Comparison of ENCODE assay signal across 22 cellular contexts in genomic region chr15:56736881-56737707, GRCh38. TPM values are rescaled to one million over a fixed set of nuclear protein-coding genes. Genes with fewer than 3 reads are reported as not detected.
DNase-seq lines count a peak whose midpoint lies in the region; ATAC-seq, FAIRE-seq and TF ChIP-seq lines count a peak whose summit lies in the region.
"Had no signal": no experiment of that assay in that cellular context is flagged by ENCODE, and none has a peak within 500 bp of the region (broad histone marks: within the 10 kb centered on the region; RNA-seq: fewer than 3 reads in every experiment).

No MANE protein-coding gene starts in this region.

- TF ChIP-seq EP300 in K562 (IDR thresholded peaks at IDR 0.05; ENCODE audit: low read length) = peak; percentile 76

- no peak for ATAC-seq in left ventricle myocardium superior
- no peak for ATAC-seq in K562
- no peak for ATAC-seq in HG03565 (IDR thresholded peaks at IDR 0.05; ENCODE audit: unreplicated experiment)
- ATAC-seq: activated T-cell treated with anti-CD3 and anti-CD28 coated beads, Interleukin-2, amount 50 U/mL, for 4 hours; pancreas had no signal

- no peak overlapping the region for H3K27ac Mint-ChIP-seq in immature natural killer cell
- H3K27ac Mint-ChIP-seq: activated CD4-positive, alpha-beta memory T cell treated with anti-CD3 and anti-CD28 coated beads for 36 hours had no signal

- CTCF ChIA-PET in K562 (lab: Yijun Ruan, JAX; ENCODE audit: low intra/inter-chr PET ratio) = no interaction called here

- H3K9me3 ChIP-seq in left ventricle myocardium inferior (replicated peaks) = peaks cover 16% of the 10 kb centered on the region
- no peaks in the 10 kb centered on the region for H3K9me3 ChIP-seq in K562 (replicated peaks; ENCODE audit: control insufficient read depth, insufficient read depth, low read depth, low read length)
- H3K9me3 ChIP-seq in mesenchymal stem cell (ENCODE audit: control insufficient read depth, low read length) = no peaks in the 10 kb centered on the region
- H3K9me3 ChIP-seq in MG63 = peaks cover 3% of the 10 kb centered on the region; the same call in 1 of the 2 replicates
- H3K9me3 ChIP-seq: pancreas had no signal

- H4K20me1 ChIP-seq in K562 (replicated peaks; ENCODE audit: control insufficient read depth, insufficient read depth, low read length) = no peaks in the 10 kb centered on the region

- no peaks in the 10 kb centered on the region for H3K36me3 Mint-ChIP-seq in immature natural killer cell

- no peak overlapping the region for H2AK5ac ChIP-seq in mesenchymal stem cell (ENCODE audit: low read length, severe bottlenecking)

- FAIRE-seq in K562 (lab: Jason Lieb, UNC) = peak; percentile 77
- FAIRE-seq: pancreas, small intestine had no signal

- no peak overlapping the region for H3K23ac ChIP-seq in mesenchymal stem cell (ENCODE audit: low read length in 2 of 2)

- H3K79me2 ChIP-seq in K562 (ENCODE audit: control insufficient read depth, insufficient read depth, low read length) = peaks cover 9% of the 10 kb centered on the region

- H3K27me3 Mint-ChIP-seq in immature natural killer cell (ENCODE audit: low read depth in 3 of 3) = peaks cover 1 to 4% (median 2%) of the 10 kb centered on the region in 3 donors
- H3K27me3 Mint-ChIP-seq: activated CD4-positive, alpha-beta memory T cell treated with anti-CD3 and anti-CD28 coated beads for 36 hours had no signal

- peak in 1 of 2 experiments; percentile 16; a peak in 2 of 4 replicates for TF ChIP-seq RAD21 in K562 (CRISPR knock-in tag; conservative IDR thresholded peaks at IDR 0.05 in 1 of 2, IDR thresholded peaks at IDR 0.05 in 1 of 2)

- no peak overlapping the region for H3K4ac ChIP-seq in mesenchymal stem cell (ENCODE audit: low read depth in 1 of 2, low read length in 2 of 2)

- H3K4me1 ChIP-seq in left ventricle myocardium inferior (peaks cover 19% of the 10 kb centered on the region), K562 (replicated peaks in 1 of 2; ENCODE audit: control insufficient read depth in 2 of 2, insufficient read depth in 2 of 2, low read length in 2 of 2) (peaks cover 14 to 49% of the 10 kb centered on the region in 2 experiments), mesenchymal stem cell (ENCODE audit: control insufficient read depth, insufficient read depth, low read depth, low read length) (peaks cover 4% of the 10 kb centered on the region), urinary bladder (ENCODE audit: insufficient read depth) (no peaks in the 10 kb centered on the region)
- H3K4me1 ChIP-seq: foreskin keratinocyte had no signal

- H3K36me3 ChIP-seq in left ventricle myocardium inferior (no peaks in the 10 kb centered on the region), K562 (ENCODE audit: control insufficient read depth, insufficient read depth, low read length) (no peaks in the 10 kb centered on the region), mesenchymal stem cell (ENCODE audit: control insufficient read depth in 1 of 2, insufficient read depth in 2 of 2, low read depth in 1 of 2, low read length in 2 of 2) (no peaks in the 10 kb centered on the region), urinary bladder (ENCODE audit: insufficient read depth) (no peaks in the 10 kb centered on the region), MG63 (no peaks in the 10 kb centered on the region)
- H3K36me3 ChIP-seq: pancreas, WERI-Rb-1 had no signal

- no peak overlapping the region for H3K14ac ChIP-seq in mesenchymal stem cell (ENCODE audit: low read length in 2 of 2)

- intact Hi-C loops in left ventricle myocardium inferior (cut with micrococcal nuclease) (no loop called here), left ventricle myocardium superior (cut with micrococcal nuclease) (no loop called here), K562 (cut with micrococcal nuclease) (loop anchor here (2.0 to 10.0 kb wide), 3 partner anchors 46 to 128 kb away; no protein-coding TSS in a partner anchor)

- H4K91ac ChIP-seq in mesenchymal stem cell (ENCODE audit: low read length) = no peak overlapping the region

- in situ Hi-C loops in K562 (cut with MboI) = no loop called here

- peak overlapping the region; percentile 59 for H3K4me2 ChIP-seq in K562 (ENCODE audit: insufficient read depth, low read length)
- H3K4me2 ChIP-seq in mesenchymal stem cell (ENCODE audit: low read length, poor library complexity, severe bottlenecking) = no peak overlapping the region

- no peak overlapping the region for H2BK12ac ChIP-seq in mesenchymal stem cell (ENCODE audit: low read length in 2 of 2)

- no TSS peak for BruUV-seq in K562 (replicated peaks; lab: Mats Ljungman, UMichigan)

- H2BK15ac ChIP-seq in mesenchymal stem cell (ENCODE audit: low read depth, poor library complexity, severe bottlenecking) = no peak overlapping the region

- H3K9me3 Mint-ChIP-seq in immature natural killer cell = no peaks in the 10 kb centered on the region
- H3K9me3 Mint-ChIP-seq: activated CD4-positive, alpha-beta memory T cell treated with anti-CD3 and anti-CD28 coated beads for 36 hours; activated T-cell treated with anti-CD3 and anti-CD28 coated beads, Interleukin-2, amount 50 U/mL, for 4 hours had no signal

- H3K27ac ChIP-seq in left ventricle myocardium inferior (replicated peaks) (peak overlapping the region; percentile 9), K562 (ENCODE audit: extremely low read depth, low read depth, low read length) (peak overlapping the region; percentile 58; the same call in 2 of the 3 replicates), mesenchymal stem cell (ENCODE audit: low read length, poor library complexity, severe bottlenecking) (no peak overlapping the region), urinary bladder (ENCODE audit: low read depth) (peak overlapping the region; percentile 10)
- H3K27ac ChIP-seq: foreskin keratinocyte, WERI-Rb-1 had no signal

- no peaks in the 10 kb centered on the region for H3K9me1 ChIP-seq in K562 (ENCODE audit: control insufficient read depth, insufficient read depth, low read length)

- no peak overlapping the region for H2BK120ac ChIP-seq in mesenchymal stem cell (ENCODE audit: low read depth, low read length)

- H3K18ac ChIP-seq in mesenchymal stem cell (ENCODE audit: low read depth in 1 of 2, low read length in 2 of 2) = peak overlapping the region in 1 of 2 experiments; percentile 11

- H3K27me3 ChIP-seq in left ventricle myocardium inferior (ENCODE audit: low read depth) (no peaks in the 10 kb centered on the region), K562 (ENCODE audit: control insufficient read depth in 2 of 2, insufficient read depth in 2 of 2, low read length in 2 of 2) (no peaks in the 10 kb centered on the region), mesenchymal stem cell (ENCODE audit: control insufficient read depth in 1 of 2, insufficient read depth in 1 of 2, low read length in 2 of 2) (no peaks in the 10 kb centered on the region), MG63 (no peaks in the 10 kb centered on the region)
- H3K27me3 ChIP-seq: foreskin keratinocyte, pancreas had no signal

- peak overlapping the region; percentile 84 for H2AFZ ChIP-seq in K562 (ENCODE audit: low read depth, low read length)
- no peak overlapping the region for H2AFZ ChIP-seq in mesenchymal stem cell (ENCODE audit: low read depth, low read length)

- DNase-seq in left ventricle myocardium inferior (no peak), left ventricle myocardium superior (no peak), K562 (ENCODE audit: extremely low read depth in 1 of 4, low spot score in 3 of 4) (peak in 2 of 4 experiments; percentile 41 to 73), mesenchymal stem cell (peak; percentile 48), MG63 (no peak), immature natural killer cell (no peak)
- DNase-seq: 8988T; activated CD4-positive, alpha-beta memory T cell treated with anti-CD3 and anti-CD28 coated beads for 36 hours; activated naive CD4-positive, alpha-beta T cell treated with anti-CD3 and anti-CD28 coated beads, Interleukin-2, amount 50 U/mL, for 16 hours; activated T-cell treated with anti-CD3 and anti-CD28 coated beads, Interleukin-2, amount 50 U/mL, for 4 hours; C1 segment of cervical spinal cord; NCI-H187 treated with DMSO at 0.1 percent for 48 hours; NCI-H446; pancreas; RPMI8226; small intestine; stimulated activated CD8-positive, alpha-beta memory T cell treated with anti-CD3 and anti-CD28 coated beads, Interleukin-4, amount 100 ng/mL, for 48 hours; SW 1271; WERI-Rb-1 had no signal

- H3K9ac ChIP-seq in K562 (ENCODE audit: insufficient read depth in 1 of 2, low read depth in 2 of 2, low read length in 2 of 2) (peak overlapping the region in 1 of 2 experiments; percentile 21; a peak in 1 of 4 replicates), mesenchymal stem cell (ENCODE audit: low read length) (peak overlapping the region; percentile 7)

- H2BK5ac ChIP-seq in mesenchymal stem cell (ENCODE audit: low read depth, low read length, poor library complexity, severe bottlenecking) = no peak overlapping the region

- WGBS in K562 (ENCODE audit: insufficient coverage, low coverage, missing lambda C conversion rate) = 1% methylated on average over 5 of the region's 5 CpGs
- WGBS in mesenchymal stem cell = 3% methylated on average over 3 of the region's 5 CpGs
- 28% methylated on average over 5 of the region's 5 CpGs for WGBS in urinary bladder

- no peaks in the 10 kb centered on the region for H3K79me1 ChIP-seq in mesenchymal stem cell (replicated peaks; ENCODE audit: low read length, poor library complexity, severe bottlenecking)

- no peak overlapping the region for H3K4me3 Mint-ChIP-seq in immature natural killer cell
- H3K4me3 Mint-ChIP-seq: activated CD4-positive, alpha-beta memory T cell treated with anti-CD3 and anti-CD28 coated beads for 36 hours; activated T-cell treated with anti-CD3 and anti-CD28 coated beads, Interleukin-2, amount 50 U/mL, for 4 hours had no signal

- TF ChIP-seq CTCF in left ventricle myocardium inferior (IDR thresholded peaks at IDR 0.05; ENCODE audit: borderline replicate concordance) (no peak), K562 (IDR thresholded peaks at IDR 0.05 in 2 of 3, conservative IDR thresholded peaks at IDR 0.05 in 1 of 3; ENCODE audit: insufficient read depth in 2 of 3, low read depth in 1 of 3, low read length in 3 of 3) (no peak)

- H4K8ac ChIP-seq in mesenchymal stem cell (ENCODE audit: low read length) = no peak overlapping the region

- POLR2A ChIA-PET in K562 (lab: Yijun Ruan, JAX) = interaction anchor here (0.7 to 1.7 kb wide), 5 partner anchors 9 to 150 kb away, joined by 3 to 4 read pairs (median 3); no protein-coding TSS in a partner anchor

- H3K4me3 ChIP-seq in left ventricle myocardium inferior = no peak overlapping the region
- H3K4me3 ChIP-seq in K562 = no peak overlapping the region
- no peak overlapping the region for H3K4me3 ChIP-seq in mesenchymal stem cell (ENCODE audit: insufficient read depth in 1 of 2, low read depth in 1 of 2, low read length in 2 of 2)
- no peak overlapping the region for H3K4me3 ChIP-seq in urinary bladder (ENCODE audit: low read depth, low read length)
- no peak overlapping the region for H3K4me3 ChIP-seq in MG63
- H3K4me3 ChIP-seq: pancreas had no signal

- TF ChIP-seq POLR2A in K562 (conservative IDR thresholded peaks at IDR 0.05) = no peak

- peaks cover 9 to 11% of the 10 kb centered on the region in 2 donors for H3K4me1 Mint-ChIP-seq in immature natural killer cell

RNA-seq across cellular contexts. Expression of gene ZNF280D, which starts 3.8 kb away (rescaled TPM):
- total RNA-seq in left ventricle myocardium inferior (22.0 TPM), left ventricle myocardium superior (23.2 TPM), K562 (2014; rRNA removed) (8.3 and 10.0 TPM in 2 replicates), K562 (2014; rRNA removed; fragmentation: Illumina TruSeq; extraction: Trizol) (21.8 and 25.5 TPM in 2 replicates), K562 (2015; rRNA removed; fragmentation: Illumina TruSeq; extraction: Trizol) (17.4 and 18.4 TPM in 2 replicates), K562 (2021) (18.6 and 22.0 TPM in 2 replicates), urinary bladder (175 TPM)
- total RNA-seq in K562 (2011; cell fraction: chromatin; rRNA removed; ENCODE audit: low replicate concordance) = 19.1 and 52.2 TPM in 2 replicates
- total RNA-seq in K562 (2011; cell fraction: nucleolus; rRNA removed) = 7.8 and 14.2 TPM in 2 replicates
- total RNA-seq in K562 (2011; cell fraction: nucleoplasm; rRNA removed) = 29.7 and 45.3 TPM in 2 replicates
- polyA plus RNA-seq in K562 (2011; rRNA removed) (16.1 and 18.9 TPM in 2 replicates), K562 (2014; fragmentation: Illumina TruSeq; extraction: Trizol) (16.1 and 18.3 TPM in 2 replicates), K562 (2014; fragmentation: Nextera tagmentation; extraction: Ambion mirVana) (10 to 100 TPM; 10.2 to 12.1 TPM), K562 (2014; rRNA removed) (16.3 and 19.1 TPM in 2 replicates), urinary bladder (29.7 TPM), immature natural killer cell (10 to 100 TPM in 1 of 3 donors, 1 to 10 TPM in 2; 7.9 to 10.6 (median 8.1) TPM)
- 2.8 and 6.9 TPM in 2 replicates for polyA plus RNA-seq in K562 (2011; cell fraction: cytosol; rRNA removed)
- 9.7 and 16.2 TPM in 2 replicates for polyA plus RNA-seq in K562 (2011; cell fraction: nucleus; rRNA removed)
- 11.2 and 14.9 TPM in 2 replicates for polyA plus RNA-seq in K562 (2012)
- polyA minus RNA-seq in K562 (2011; rRNA and poly(A)+ RNA removed) = 20.2 and 25.8 TPM in 2 replicates
- 4.1 and 7.2 TPM in 2 replicates for polyA minus RNA-seq in K562 (2011; cell fraction: cytosol; rRNA and poly(A)+ RNA removed)
- polyA minus RNA-seq in K562 (2011; cell fraction: nucleus; rRNA and poly(A)+ RNA removed) = 10.9 and 32.7 TPM in 2 replicates
- 12.7 TPM for polyA plus RNA-seq in mesenchymal stem cell (2013, experiment 1 of 2)
- polyA plus RNA-seq in mesenchymal stem cell (2013, experiment 2 of 2) = 12.1 TPM
- total RNA-seq in MG63 (2014; rRNA removed; shearing (Covaris generic); ENCODE audit: low replicate concordance) = 12.2 and 13.2 TPM in 2 replicates
